1 cellular context compared by ENCODE assay signal in the genomic region with DNA sequence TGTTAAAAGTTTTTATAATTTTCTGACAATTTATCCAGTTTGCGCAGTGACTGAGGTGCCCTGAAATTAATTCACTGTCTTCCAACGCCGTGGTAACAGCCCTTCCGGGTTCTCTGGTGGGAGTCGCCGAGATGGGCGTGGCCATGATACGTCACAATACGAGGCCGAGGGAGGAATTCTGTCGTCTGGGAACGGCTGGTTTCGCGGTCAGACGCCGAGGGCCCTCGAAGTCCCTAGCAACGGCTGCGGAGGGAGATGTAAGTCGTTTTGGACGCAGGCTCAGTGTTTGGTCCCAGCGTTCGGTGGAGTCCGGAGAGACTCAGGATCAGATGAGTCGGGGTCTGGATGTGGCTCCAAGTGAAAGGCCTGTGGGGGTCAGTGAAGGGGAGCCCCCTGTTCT.
TF ChIP-seq lines count a peak whose summit lies in the region.

No MANE protein-coding gene starts in this region.

TF ChIP-seq in GM23338, 12 proteins besides CTCF, POLR2A, EP300 and RAD21 (continued from another document):
- TF ChIP-seq, protein P1, sequence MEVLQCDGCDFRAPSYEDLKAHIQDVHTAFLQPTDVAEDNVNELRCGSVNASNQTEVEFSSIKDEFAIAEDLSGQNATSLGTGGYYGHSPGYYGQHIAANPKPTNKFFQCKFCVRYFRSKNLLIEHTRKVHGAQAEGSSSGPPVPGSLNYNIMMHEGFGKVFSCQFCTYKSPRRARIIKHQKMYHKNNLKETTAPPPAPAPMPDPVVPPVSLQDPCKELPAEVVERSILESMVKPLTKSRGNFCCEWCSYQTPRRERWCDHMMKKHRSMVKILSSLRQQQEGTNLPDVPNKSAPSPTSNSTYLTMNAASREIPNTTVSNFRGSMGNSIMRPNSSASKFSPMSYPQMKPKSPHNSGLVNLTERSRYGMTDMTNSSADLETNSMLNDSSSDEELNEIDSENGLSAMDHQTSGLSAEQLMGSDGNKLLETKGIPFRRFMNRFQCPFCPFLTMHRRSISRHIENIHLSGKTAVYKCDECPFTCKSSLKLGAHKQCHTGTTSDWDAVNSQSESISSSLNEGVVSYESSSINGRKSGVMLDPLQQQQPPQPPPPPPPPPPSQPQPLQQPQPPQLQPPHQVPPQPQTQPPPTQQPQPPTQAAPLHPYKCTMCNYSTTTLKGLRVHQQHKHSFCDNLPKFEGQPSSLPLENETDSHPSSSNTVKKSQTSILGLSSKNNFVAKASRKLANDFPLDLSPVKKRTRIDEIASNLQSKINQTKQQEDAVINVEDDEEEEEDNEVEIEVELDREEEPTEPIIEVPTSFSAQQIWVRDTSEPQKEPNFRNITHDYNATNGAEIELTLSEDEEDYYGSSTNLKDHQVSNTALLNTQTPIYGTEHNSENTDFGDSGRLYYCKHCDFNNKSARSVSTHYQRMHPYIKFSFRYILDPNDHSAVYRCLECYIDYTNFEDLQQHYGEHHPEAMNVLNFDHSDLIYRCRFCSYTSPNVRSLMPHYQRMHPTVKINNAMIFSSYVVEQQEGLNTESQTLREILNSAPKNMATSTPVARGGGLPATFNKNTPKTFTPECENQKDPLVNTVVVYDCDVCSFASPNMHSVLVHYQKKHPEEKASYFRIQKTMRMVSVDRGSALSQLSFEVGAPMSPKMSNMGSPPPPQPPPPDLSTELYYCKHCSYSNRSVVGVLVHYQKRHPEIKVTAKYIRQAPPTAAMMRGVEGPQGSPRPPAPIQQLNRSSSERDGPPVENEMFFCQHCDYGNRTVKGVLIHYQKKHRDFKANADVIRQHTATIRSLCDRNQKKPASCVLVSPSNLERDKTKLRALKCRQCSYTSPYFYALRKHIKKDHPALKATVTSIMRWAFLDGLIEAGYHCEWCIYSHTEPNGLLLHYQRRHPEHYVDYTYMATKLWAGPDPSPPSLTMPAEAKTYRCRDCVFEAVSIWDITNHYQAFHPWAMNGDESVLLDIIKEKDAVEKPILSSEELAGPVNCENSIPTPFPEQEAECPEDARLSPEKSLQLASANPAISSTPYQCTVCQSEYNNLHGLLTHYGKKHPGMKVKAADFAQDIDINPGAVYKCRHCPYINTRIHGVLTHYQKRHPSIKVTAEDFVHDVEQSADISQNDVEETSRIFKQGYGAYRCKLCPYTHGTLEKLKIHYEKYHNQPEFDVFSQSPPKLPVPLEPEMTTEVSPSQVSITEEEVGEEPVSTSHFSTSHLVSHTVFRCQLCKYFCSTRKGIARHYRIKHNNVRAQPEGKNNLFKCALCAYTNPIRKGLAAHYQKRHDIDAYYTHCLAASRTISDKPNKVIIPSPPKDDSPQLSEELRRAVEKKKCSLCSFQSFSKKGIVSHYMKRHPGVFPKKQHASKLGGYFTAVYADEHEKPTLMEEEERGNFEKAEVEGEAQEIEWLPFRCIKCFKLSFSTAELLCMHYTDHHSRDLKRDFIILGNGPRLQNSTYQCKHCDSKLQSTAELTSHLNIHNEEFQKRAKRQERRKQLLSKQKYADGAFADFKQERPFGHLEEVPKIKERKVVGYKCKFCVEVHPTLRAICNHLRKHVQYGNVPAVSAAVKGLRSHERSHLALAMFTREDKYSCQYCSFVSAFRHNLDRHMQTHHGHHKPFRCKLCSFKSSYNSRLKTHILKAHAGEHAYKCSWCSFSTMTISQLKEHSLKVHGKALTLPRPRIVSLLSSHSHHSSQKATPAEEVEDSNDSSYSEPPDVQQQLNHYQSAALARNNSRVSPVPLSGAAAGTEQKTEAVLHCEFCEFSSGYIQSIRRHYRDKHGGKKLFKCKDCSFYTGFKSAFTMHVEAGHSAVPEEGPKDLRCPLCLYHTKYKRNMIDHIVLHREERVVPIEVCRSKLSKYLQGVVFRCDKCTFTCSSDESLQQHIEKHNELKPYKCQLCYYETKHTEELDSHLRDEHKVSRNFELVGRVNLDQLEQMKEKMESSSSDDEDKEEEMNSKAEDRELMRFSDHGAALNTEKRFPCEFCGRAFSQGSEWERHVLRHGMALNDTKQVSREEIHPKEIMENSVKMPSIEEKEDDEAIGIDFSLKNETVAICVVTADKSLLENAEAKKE (CRISPR knock-in tag; IDR thresholded peaks at IDR 0.05), result no peak
- TF ChIP-seq JUNB (IDR thresholded peaks at IDR 0.05; ENCODE audit: unreplicated experiment), result no peak
- no peak for TF ChIP-seq CREB1 (CRISPR knock-in tag; IDR thresholded peaks at IDR 0.05; ENCODE audit: low read depth)
- TF ChIP-seq, protein P2, sequence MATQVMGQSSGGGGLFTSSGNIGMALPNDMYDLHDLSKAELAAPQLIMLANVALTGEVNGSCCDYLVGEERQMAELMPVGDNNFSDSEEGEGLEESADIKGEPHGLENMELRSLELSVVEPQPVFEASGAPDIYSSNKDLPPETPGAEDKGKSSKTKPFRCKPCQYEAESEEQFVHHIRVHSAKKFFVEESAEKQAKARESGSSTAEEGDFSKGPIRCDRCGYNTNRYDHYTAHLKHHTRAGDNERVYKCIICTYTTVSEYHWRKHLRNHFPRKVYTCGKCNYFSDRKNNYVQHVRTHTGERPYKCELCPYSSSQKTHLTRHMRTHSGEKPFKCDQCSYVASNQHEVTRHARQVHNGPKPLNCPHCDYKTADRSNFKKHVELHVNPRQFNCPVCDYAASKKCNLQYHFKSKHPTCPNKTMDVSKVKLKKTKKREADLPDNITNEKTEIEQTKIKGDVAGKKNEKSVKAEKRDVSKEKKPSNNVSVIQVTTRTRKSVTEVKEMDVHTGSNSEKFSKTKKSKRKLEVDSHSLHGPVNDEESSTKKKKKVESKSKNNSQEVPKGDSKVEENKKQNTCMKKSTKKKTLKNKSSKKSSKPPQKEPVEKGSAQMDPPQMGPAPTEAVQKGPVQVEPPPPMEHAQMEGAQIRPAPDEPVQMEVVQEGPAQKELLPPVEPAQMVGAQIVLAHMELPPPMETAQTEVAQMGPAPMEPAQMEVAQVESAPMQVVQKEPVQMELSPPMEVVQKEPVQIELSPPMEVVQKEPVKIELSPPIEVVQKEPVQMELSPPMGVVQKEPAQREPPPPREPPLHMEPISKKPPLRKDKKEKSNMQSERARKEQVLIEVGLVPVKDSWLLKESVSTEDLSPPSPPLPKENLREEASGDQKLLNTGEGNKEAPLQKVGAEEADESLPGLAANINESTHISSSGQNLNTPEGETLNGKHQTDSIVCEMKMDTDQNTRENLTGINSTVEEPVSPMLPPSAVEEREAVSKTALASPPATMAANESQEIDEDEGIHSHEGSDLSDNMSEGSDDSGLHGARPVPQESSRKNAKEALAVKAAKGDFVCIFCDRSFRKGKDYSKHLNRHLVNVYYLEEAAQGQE (IDR thresholded peaks at IDR 0.05; ENCODE audit: unreplicated experiment), result no peak
- no peak for TF ChIP-seq NANOG (IDR thresholded peaks at IDR 0.05; ENCODE audit: borderline replicate concordance)
- TF ChIP-seq EZH2phosphoT487 (IDR thresholded peaks at IDR 0.05; ENCODE audit: unreplicated experiment), result no peak
- TF ChIP-seq POLR2AphosphoS5 (IDR thresholded peaks at IDR 0.05; ENCODE audit: low read depth), result no peak
- no peak for TF ChIP-seq STAT1 (IDR thresholded peaks at IDR 0.05; ENCODE audit: unreplicated experiment)
